10 cellular contexts compared by ENCODE assay signal in the genomic region with DNA sequence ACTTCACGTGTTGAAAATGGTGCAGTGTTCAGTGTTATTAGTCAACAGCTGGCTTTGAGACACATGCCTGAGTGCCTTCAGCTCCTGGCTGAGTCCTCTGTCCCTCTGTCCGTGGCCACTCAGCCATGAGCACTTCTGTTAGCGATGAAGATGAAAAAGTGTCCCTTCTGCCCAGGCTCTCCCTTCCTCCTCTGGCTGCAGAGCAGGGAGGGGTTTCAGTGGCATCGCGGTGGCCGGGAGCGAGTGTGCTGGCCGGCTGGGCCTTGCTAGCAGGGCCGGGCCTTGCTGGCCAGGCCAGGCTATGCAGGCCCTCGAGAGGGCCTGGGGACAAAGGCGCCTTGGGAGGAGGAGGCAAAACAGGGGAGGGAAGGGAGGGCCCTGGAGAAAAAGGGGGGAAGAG. TPM values are rescaled to one million over a fixed set of nuclear protein-coding genes. Genes with fewer than 3 reads are reported as not detected.
A peak's percentile ranks its signal among the peaks of the same experiment; 100 is the strongest.
DNase-seq lines count a peak whose midpoint lies in the region; ATAC-seq and TF ChIP-seq lines count a peak whose summit lies in the region.
"Had no signal": no experiment of that assay in that cellular context is flagged by ENCODE, and none has a peak within 500 bp of the region (broad histone marks: within the 10 kb centered on the region; RNA-seq: fewer than 3 reads in every experiment).

No MANE protein-coding gene starts in this region.

- 63 to 65% methylated on average over 11 of the region's 11 CpGs for WGBS in esophagus, 2 donors

- peak overlapping the region; percentile 32 for H3K9ac ChIP-seq in neural cell (ENCODE audit: low read length)

- ATAC-seq in HG02981 (IDR thresholded peaks at IDR 0.05; ENCODE audit: unreplicated experiment) (no peak), foreskin keratinocyte (no peak), HG03432 (IDR thresholded peaks at IDR 0.05; ENCODE audit: unreplicated experiment) (no peak), HG03378 (IDR thresholded peaks at IDR 0.05; ENCODE audit: unreplicated experiment) (no peak)

- no peak for TF ChIP-seq RAD21 in neural cell (conservative IDR thresholded peaks at IDR 0.05)

- peak overlapping the region; percentile 23 for H3K27ac ChIP-seq in A673 (ENCODE audit: low read depth, low read length, poor library complexity, severe bottlenecking)
- peak overlapping the region; percentile 89 to 98 for H3K27ac ChIP-seq in esophagus (ENCODE audit: low read depth in 2 of 2, low read length in 1 of 2)
- peak overlapping the region; percentile 20 for H3K27ac ChIP-seq in neural cell (ENCODE audit: low read length)
- no peak overlapping the region for H3K27ac ChIP-seq in foreskin keratinocyte

- no peaks in the 10 kb centered on the region for H3F3A ChIP-seq in neural cell (ENCODE audit: insufficient read depth, low read length, poor library complexity, severe bottlenecking)

- POLR2A ChIA-PET in A673 (lab: Charles Lee; ENCODE audit: low non-redundant PET) = no interaction called here

- BruUV-seq in A673 (replicated peaks; lab: Mats Ljungman, UMichigan) = no TSS peak

- H4K20me1 ChIP-seq in neural cell (ENCODE audit: insufficient read depth) = peaks cover 23% of the 10 kb centered on the region

- H3K27me3 ChIP-seq in A673 (replicated peaks; ENCODE audit: insufficient read depth, low read depth, low read length, poor library complexity) (no peaks in the 10 kb centered on the region), esophagus (ENCODE audit: control insufficient read depth in 1 of 2, insufficient read depth in 2 of 2, low read length in 2 of 2) (no peaks in the 10 kb centered on the region), neural cell (ENCODE audit: insufficient read depth, low read depth, low read length) (no peaks in the 10 kb centered on the region), foreskin keratinocyte (no peaks in the 10 kb centered on the region)

- H3K9me3 ChIP-seq in A673 (ENCODE audit: low read depth, low read length, poor library complexity, severe bottlenecking) (no peaks in the 10 kb centered on the region), esophagus (ENCODE audit: control insufficient read depth in 2 of 2, insufficient read depth in 1 of 2, low read depth in 1 of 2, low read length in 1 of 2) (no peaks in the 10 kb centered on the region), neural cell (ENCODE audit: low read length) (no peaks in the 10 kb centered on the region)

- H3K4me1 ChIP-seq in A673 (ENCODE audit: insufficient read depth, low read length, poor library complexity, severe bottlenecking) (peaks cover 22% of the 10 kb centered on the region), esophagus (ENCODE audit: control insufficient read depth in 2 of 2, insufficient read depth in 2 of 2, low read length in 1 of 2) (peaks cover 11 to 36% of the 10 kb centered on the region in 2 donors), foreskin keratinocyte (peaks cover 13% of the 10 kb centered on the region)

- intact Hi-C loops in A673 (cut with micrococcal nuclease; ENCODE audit: unreplicated experiment) = no loop called here

- H3K4me2 ChIP-seq in neural cell (ENCODE audit: low read length) = no peak overlapping the region

- H3K79me2 ChIP-seq in neural cell (replicated peaks; ENCODE audit: insufficient read depth, low read length) = peaks cover 35% of the 10 kb centered on the region

- no peak overlapping the region for H2AFZ ChIP-seq in neural cell (ENCODE audit: low read depth, low read length)

- no peak for TF ChIP-seq EP300 in neural cell (conservative IDR thresholded peaks at IDR 0.05; ENCODE audit: poor library complexity, severe bottlenecking)

- H3K4me3 ChIP-seq in A673 (ENCODE audit: low read depth, low read length, poor library complexity, severe bottlenecking) (no peak overlapping the region), esophagus (ENCODE audit: low read depth in 1 of 2, low read length in 2 of 2) (no peak overlapping the region), neural cell (ENCODE audit: low read length) (no peak overlapping the region)

- H3K36me3 ChIP-seq in A673 (ENCODE audit: insufficient read depth, low read length, poor library complexity, severe bottlenecking) = no peaks in the 10 kb centered on the region
- H3K36me3 ChIP-seq in esophagus (ENCODE audit: control insufficient read depth in 2 of 2, insufficient read depth in 2 of 2, low read length in 1 of 2) = no peaks in the 10 kb centered on the region
- no peaks in the 10 kb centered on the region for H3K36me3 ChIP-seq in neural cell (ENCODE audit: insufficient read depth, low read length)

- TF ChIP-seq CTCF in A673 (conservative IDR thresholded peaks at IDR 0.05; ENCODE audit: low read depth, low read length) = no peak
- no peak for TF ChIP-seq CTCF in neural cell (IDR thresholded peaks at IDR 0.05; ENCODE audit: poor library complexity, severe bottlenecking)
- no peak for TF ChIP-seq CTCF in foreskin keratinocyte (conservative IDR thresholded peaks at IDR 0.05)

- H3K9me2 ChIP-seq in neural cell (ENCODE audit: insufficient read depth, low read length) = no peaks in the 10 kb centered on the region

- DNase-seq in A673 (ENCODE audit: low spot score) = no peak
- DNase-seq in NCI-H524 (lab: John Stamatoyannopoulos, UW) = peak; percentile 30 to 51
- no peak for DNase-seq in foreskin keratinocyte
- DNase-seq: activated CD4-positive, alpha-beta T cell treated with anti-CD3 and anti-CD28 coated beads, Interleukin-2, amount 50 U/mL, for 48 hours; naive B cell had no signal

- CTCF ChIA-PET in A673 (lab: Charles Lee) = no interaction called here

TF ChIP-seq in neural cell, 6 proteins besides CTCF, POLR2A, EP300 and RAD21:
- TF ChIP-seq MXI1 (conservative IDR thresholded peaks at IDR 0.05; ENCODE audit: poor library complexity, severe bottlenecking) (no peak), EZH2 (IDR thresholded peaks at IDR 0.05; ENCODE audit: borderline replicate concordance, insufficient read depth, low read length, poor library complexity, severe bottlenecking) (no peak), TAF1 (IDR thresholded peaks at IDR 0.05; ENCODE audit: low read depth) (no peak), POLR2AphosphoS5 (IDR thresholded peaks at IDR 0.05) (no peak), SMC3 (conservative IDR thresholded peaks at IDR 0.05; ENCODE audit: poor library complexity) (no peak)
- TF ChIP-seq, protein P1, sequence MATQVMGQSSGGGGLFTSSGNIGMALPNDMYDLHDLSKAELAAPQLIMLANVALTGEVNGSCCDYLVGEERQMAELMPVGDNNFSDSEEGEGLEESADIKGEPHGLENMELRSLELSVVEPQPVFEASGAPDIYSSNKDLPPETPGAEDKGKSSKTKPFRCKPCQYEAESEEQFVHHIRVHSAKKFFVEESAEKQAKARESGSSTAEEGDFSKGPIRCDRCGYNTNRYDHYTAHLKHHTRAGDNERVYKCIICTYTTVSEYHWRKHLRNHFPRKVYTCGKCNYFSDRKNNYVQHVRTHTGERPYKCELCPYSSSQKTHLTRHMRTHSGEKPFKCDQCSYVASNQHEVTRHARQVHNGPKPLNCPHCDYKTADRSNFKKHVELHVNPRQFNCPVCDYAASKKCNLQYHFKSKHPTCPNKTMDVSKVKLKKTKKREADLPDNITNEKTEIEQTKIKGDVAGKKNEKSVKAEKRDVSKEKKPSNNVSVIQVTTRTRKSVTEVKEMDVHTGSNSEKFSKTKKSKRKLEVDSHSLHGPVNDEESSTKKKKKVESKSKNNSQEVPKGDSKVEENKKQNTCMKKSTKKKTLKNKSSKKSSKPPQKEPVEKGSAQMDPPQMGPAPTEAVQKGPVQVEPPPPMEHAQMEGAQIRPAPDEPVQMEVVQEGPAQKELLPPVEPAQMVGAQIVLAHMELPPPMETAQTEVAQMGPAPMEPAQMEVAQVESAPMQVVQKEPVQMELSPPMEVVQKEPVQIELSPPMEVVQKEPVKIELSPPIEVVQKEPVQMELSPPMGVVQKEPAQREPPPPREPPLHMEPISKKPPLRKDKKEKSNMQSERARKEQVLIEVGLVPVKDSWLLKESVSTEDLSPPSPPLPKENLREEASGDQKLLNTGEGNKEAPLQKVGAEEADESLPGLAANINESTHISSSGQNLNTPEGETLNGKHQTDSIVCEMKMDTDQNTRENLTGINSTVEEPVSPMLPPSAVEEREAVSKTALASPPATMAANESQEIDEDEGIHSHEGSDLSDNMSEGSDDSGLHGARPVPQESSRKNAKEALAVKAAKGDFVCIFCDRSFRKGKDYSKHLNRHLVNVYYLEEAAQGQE (IDR thresholded peaks at IDR 0.05; ENCODE audit: borderline replicate concordance) = no peak

RNA-seq across cellular contexts. Expression of gene CMIP, which starts 47.7 kb away (rescaled TPM):
- 24.7 and 25.5 TPM in 2 replicates for total RNA-seq in A673 (2021)
- 10 to 100 TPM; 16.9 to 19.3 TPM for polyA plus RNA-seq in esophagus
- polyA plus RNA-seq in neural cell = 15.1 and 20.0 TPM in 2 replicates
- 56.0 and 73.2 TPM in 2 replicates for polyA minus RNA-seq in neural cell
- total RNA-seq in foreskin keratinocyte = 28.0 and 28.9 TPM in 2 replicates
- 12.9 and 15.3 TPM in 2 replicates for polyA plus RNA-seq in foreskin keratinocyte

Comparison
In these comparisons a context has a peak if more than half of its experiments do, and no peak if none do; other contexts are left out.
1. DNase-seq: peak in NCI-H524 (2 of 2); none in A673 (single experiment) and foreskin keratinocyte (0 of 2).